31 cellular contexts compared by ENCODE assay signal in genomic region chrX:20863649-20864048, GRCh38.
"Had no signal": no experiment of that assay in that cellular context is flagged by ENCODE, and none has a peak within 500 bp of the region (broad histone marks: within the 10 kb centered on the region; RNA-seq: fewer than 3 reads in every experiment).

No MANE protein-coding gene starts in this region.

- H3K27ac ChIP-seq: cardiac muscle cell, RWPE1, SJSA1, VCaP had no signal

- H3K4me3 Mint-ChIP-seq: activated CD4-positive, alpha-beta memory T cell treated with anti-CD3 and anti-CD28 coated beads for 36 hours; activated CD4-positive, alpha-beta T cell treated with anti-CD3 and anti-CD28 coated beads, Interleukin-2, amount 10 ng/mL, durations not matched to agents 7 days and 5 days; activated naive CD8-positive, alpha-beta T cell treated with anti-CD3 and anti-CD28 coated beads, Interleukin-2, amount 50 U/mL, for 24 hours; activated T-cell treated with anti-CD3 and anti-CD28 coated beads, Interleukin-2, amount 50 U/mL, for 4 hours; brain; T-cell had no signal

- H3K27me3 Mint-ChIP-seq: activated CD4-positive, alpha-beta memory T cell treated with anti-CD3 and anti-CD28 coated beads for 36 hours; activated CD4-positive, alpha-beta T cell treated with anti-CD3 and anti-CD28 coated beads, Interleukin-2, amount 10 ng/mL, durations not matched to agents 7 days and 5 days; activated naive CD8-positive, alpha-beta T cell treated with anti-CD3 and anti-CD28 coated beads, Interleukin-2, amount 50 U/mL, for 24 hours; brain had no signal

- H3K4me1 ChIP-seq: SJSA1 had no signal

- H3K36me3 ChIP-seq: cardiac muscle cell, SJSA1 had no signal

- H3K27me3 ChIP-seq: cardiac muscle cell, SJSA1 had no signal

- H3K9me3 Mint-ChIP-seq: activated T-cell treated with anti-CD3 and anti-CD28 coated beads, Interleukin-2, amount 50 U/mL, for 4 hours had no signal

- H3K4me3 ChIP-seq: cardiac muscle cell, K562, SJSA1 had no signal

- H3K4me1 Mint-ChIP-seq: activated CD4-positive, alpha-beta T cell treated with anti-CD3 and anti-CD28 coated beads, Interleukin-2, amount 10 ng/mL, durations not matched to agents 7 days and 5 days; activated naive CD8-positive, alpha-beta T cell treated with anti-CD3 and anti-CD28 coated beads, Interleukin-2, amount 50 U/mL, for 24 hours; brain; T-cell had no signal

- H3K9me3 ChIP-seq: SJSA1 had no signal

- H3K27ac Mint-ChIP-seq: activated CD4-positive, alpha-beta memory T cell treated with anti-CD3 and anti-CD28 coated beads for 36 hours; activated CD4-positive, alpha-beta T cell treated with anti-CD3 and anti-CD28 coated beads, Interleukin-2, amount 10 ng/mL, durations not matched to agents 7 days and 5 days; activated naive CD4-positive, alpha-beta T cell treated with anti-CD3 and anti-CD28 coated beads, Interleukin-2, amount 50 U/mL, for 72 hours; activated naive CD8-positive, alpha-beta T cell treated with anti-CD3 and anti-CD28 coated beads, Interleukin-2, amount 50 U/mL, for 24 hours; T-cell had no signal

- DNase-seq: activated CD4-positive, alpha-beta memory T cell treated with anti-CD3 and anti-CD28 coated beads for 36 hours; activated CD4-positive, alpha-beta T cell treated with anti-CD3 and anti-CD28 coated beads, Interleukin-2, amount 10 ng/mL, durations not matched to agents 7 days and 5 days; activated CD4-positive, CD25-positive, alpha-beta regulatory T cell; activated CD8-positive, alpha-beta memory T cell treated with anti-CD3 and anti-CD28 coated beads for 24 hours; activated effector memory CD4-positive, alpha-beta T cell treated with anti-CD3 and anti-CD28 coated beads, Interleukin-2, amount 50 U/mL, for 16 hours; activated naive CD4-positive, alpha-beta T cell treated with Interleukin-2 at 50 U/mL for 16 hours; activated naive CD8-positive, alpha-beta T cell treated with anti-CD3 and anti-CD28 coated beads, Interleukin-2, amount 50 U/mL, for 24 hours; activated T-cell treated with anti-CD3 and anti-CD28 coated beads, Interleukin-2, amount 50 U/mL, for 4 hours; amygdala; cerebellar nuclear complex; Karpas-422; MM.1S; NCI-H1105; NCI-H1436; NCI-H1694 treated with DMSO at 0.1 percent for 48 hours; NCI-H2029 treated with DMSO at 0.1 percent for 48 hours; NCI-H226; NCI-H510A; NCI-H526 treated with DMSO at 0.1 percent for 48 hours; OCI-M1; Right ventricle myocardium superior; T-cell; T-helper 2 cell; T1000 had no signal

- H3K36me3 Mint-ChIP-seq: activated CD4-positive, alpha-beta memory T cell treated with anti-CD3 and anti-CD28 coated beads for 36 hours; brain; T-cell had no signal
